In genomic region chr5:108842260-108842659, GRCh38 we compare ENCODE assay signal across 3 cellular contexts.
"Had no signal": no experiment of that assay in that cellular context is flagged by ENCODE, and none has a peak within 500 bp of the region (broad histone marks: within the 10 kb centered on the region; RNA-seq: fewer than 3 reads in every experiment).

No MANE protein-coding gene starts in this region.

- H3K4me3 ChIP-seq: GM12878 had no signal

- ATAC-seq: GM12878 had no signal

- DNase-seq: GDM1, GF-D8 had no signal
